ENCODE assay signal across 27 cellular contexts in the genomic region with DNA sequence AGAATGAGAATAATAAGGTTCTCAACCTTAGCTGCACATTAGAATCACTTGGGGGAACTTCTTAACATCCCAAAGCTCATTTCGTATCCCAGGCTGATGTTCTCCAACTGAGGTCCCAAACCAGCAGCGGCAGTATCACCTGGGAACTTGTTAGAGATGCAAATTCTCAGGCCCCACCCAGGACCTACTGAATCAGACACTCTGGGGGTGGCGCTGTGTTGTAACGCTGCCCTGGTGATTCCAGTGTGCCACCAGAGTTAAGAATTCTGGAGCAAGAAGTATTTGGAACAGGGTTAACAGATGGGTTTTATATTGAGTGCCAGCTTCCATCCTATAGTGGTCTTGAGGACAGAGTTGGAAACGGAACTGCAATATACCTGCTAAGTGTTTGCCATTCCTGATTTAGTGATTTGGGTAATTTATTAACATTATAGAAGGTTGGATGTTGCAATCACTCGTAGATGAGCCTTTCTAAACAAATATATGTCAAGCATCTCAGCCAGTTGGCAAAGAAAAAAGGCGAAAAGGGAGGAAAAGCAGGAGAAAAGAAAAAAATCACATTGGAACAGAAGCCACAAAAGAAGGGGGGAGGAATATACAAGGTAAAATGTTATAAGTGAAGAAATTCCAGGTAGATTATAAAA.
"Had no signal": no experiment of that assay in that cellular context is flagged by ENCODE, and none has a peak within 500 bp of the region (broad histone marks: within the 10 kb centered on the region; RNA-seq: fewer than 3 reads in every experiment).

No MANE protein-coding gene starts in this region.

- FAIRE-seq: endometrium had no signal

- DNase-seq: activated CD4-positive, alpha-beta T cell treated with anti-CD3 and anti-CD28 coated beads, Interleukin-2, amount 10 ng/mL, durations not matched to agents 7 days and 5 days; activated naive CD4-positive, alpha-beta T cell; activated T-cell treated with anti-CD3 and anti-CD28 coated beads, Interleukin-2, amount 50 U/mL, for 24 hours; adrenal gland; erythroblast; foreskin keratinocyte; immature natural killer cell; left ventricle myocardium superior; mammary epithelial cell; midbrain; natural killer cell; retina; sigmoid colon; stimulated activated CD4-positive, alpha-beta T cell treated with anti-CD3 and anti-CD28 coated beads, Interleukin-15, amount 100 ng/mL, for 24 hours; stomach had no signal

- H3K9me3 Mint-ChIP-seq: activated CD4-positive, alpha-beta T cell treated with anti-CD3 and anti-CD28 coated beads, Interleukin-2, amount 10 ng/mL, durations not matched to agents 7 days and 5 days; activated T-cell treated with anti-CD3 and anti-CD28 coated beads, Interleukin-2, amount 50 U/mL, for 24 hours; activated T-helper 2 cell treated with anti-CD3 and anti-CD28 coated beads, Interferon-gamma antibody, Interleukin-2, Interleukin-4, amounts not matched to agents 10 μg/mL and 5 μg/mL and 100 μg/mL, durations not matched to agents 14 hours and 24 hours and 36 hours; immature natural killer cell; natural killer cell; stimulated activated memory B cell treated with anti-CD40 and anti-IgM and Interleukin-4, amounts not matched to agents 10 μg/mL and 1 μg/mL and 100 μg/mL, for 72 hours; T-helper 1 cell treated with Interleukin-12 subunit alpha and Interleukin-12 subunit beta and Interleukin-4 antibody, amounts not matched to agents 30 μg/mL and 1 μg/mL, for 36 hours had no signal

- ATAC-seq: activated CD4-positive, CD25-positive, alpha-beta regulatory T cell treated with anti-CD3 and anti-CD28 coated beads, Interleukin-2, amount 50 U/mL, for 24 hours; foreskin keratinocyte; left ventricle myocardium superior; natural killer cell; stimulated activated memory B cell treated with anti-CD40 and anti-IgM and Interleukin-4, amounts not matched to agents 10 μg/mL and 1 μg/mL and 100 μg/mL, for 72 hours had no signal

- H3K4me3 ChIP-seq: adrenal gland, ascending aorta, breast epithelium, sigmoid colon, smooth muscle cell, stomach, suprapubic skin, tibial nerve had no signal

- H3K36me3 Mint-ChIP-seq: immature natural killer cell, natural killer cell had no signal

- H3K27ac ChIP-seq: adrenal gland, ascending aorta, breast epithelium, foreskin keratinocyte, sigmoid colon, stomach, suprapubic skin, tibial nerve had no signal

- H3K4me2 ChIP-seq: smooth muscle cell had no signal

- H3K27me3 Mint-ChIP-seq: activated CD4-positive, alpha-beta T cell treated with anti-CD3 and anti-CD28 coated beads, Interleukin-2, amount 10 ng/mL, durations not matched to agents 7 days and 5 days; activated naive CD8-positive, alpha-beta T cell; progenitor cell of endocrine pancreas; stimulated activated memory B cell treated with anti-CD40 and anti-IgM and Interleukin-4, amounts not matched to agents 10 μg/mL and 1 μg/mL and 100 μg/mL, for 72 hours had no signal

- H3K4me1 ChIP-seq: adrenal gland, ascending aorta, breast epithelium, foreskin keratinocyte, stomach, suprapubic skin, tibial nerve had no signal

- H3K4me1 Mint-ChIP-seq: activated CD4-positive, alpha-beta T cell treated with anti-CD3 and anti-CD28 coated beads, Interleukin-2, amount 10 ng/mL, durations not matched to agents 7 days and 5 days; stimulated activated memory B cell treated with anti-CD40 and anti-IgM and Interleukin-4, amounts not matched to agents 10 μg/mL and 1 μg/mL and 100 μg/mL, for 72 hours had no signal

- H3K27me3 ChIP-seq: adrenal gland, ascending aorta, foreskin keratinocyte, sigmoid colon, suprapubic skin had no signal

- H3K36me3 ChIP-seq: adrenal gland, ascending aorta, breast epithelium, sigmoid colon, stomach, suprapubic skin, tibial nerve had no signal

- H3K4me3 Mint-ChIP-seq: activated CD4-positive, alpha-beta T cell treated with anti-CD3 and anti-CD28 coated beads, Interleukin-2, amount 10 ng/mL, durations not matched to agents 7 days and 5 days; activated naive CD8-positive, alpha-beta T cell; activated T-cell treated with anti-CD3 and anti-CD28 coated beads, Interleukin-2, amount 50 U/mL, for 24 hours; immature natural killer cell; natural killer cell; stimulated activated memory B cell treated with anti-CD40 and anti-IgM and Interleukin-4, amounts not matched to agents 10 μg/mL and 1 μg/mL and 100 μg/mL, for 72 hours; T-helper 1 cell treated with Interleukin-12 subunit alpha and Interleukin-12 subunit beta and Interleukin-4 antibody, amounts not matched to agents 30 μg/mL and 1 μg/mL, for 36 hours had no signal

- H3K9me3 ChIP-seq: adrenal gland, ascending aorta, breast epithelium, sigmoid colon, stomach, suprapubic skin, tibial nerve had no signal

- H3K27ac Mint-ChIP-seq: activated CD4-positive, alpha-beta T cell treated with anti-CD3 and anti-CD28 coated beads, Interleukin-2, amount 10 ng/mL, durations not matched to agents 7 days and 5 days; activated naive CD8-positive, alpha-beta T cell; activated T-cell treated with anti-CD3 and anti-CD28 coated beads, Interleukin-2, amount 50 U/mL, for 24 hours; activated T-helper 2 cell treated with anti-CD3 and anti-CD28 coated beads, Interferon-gamma antibody, Interleukin-2, Interleukin-4, amounts not matched to agents 10 μg/mL and 5 μg/mL and 100 μg/mL, durations not matched to agents 14 hours and 24 hours and 36 hours; immature natural killer cell; natural killer cell; progenitor cell of endocrine pancreas; stimulated activated memory B cell treated with anti-CD40 and anti-IgM and Interleukin-4, amounts not matched to agents 10 μg/mL and 1 μg/mL and 100 μg/mL, for 72 hours; T-helper 1 cell treated with Interleukin-12 subunit alpha and Interleukin-12 subunit beta and Interleukin-4 antibody, amounts not matched to agents 30 μg/mL and 1 μg/mL, for 36 hours had no signal
